ENCODE assay signal across 15 cellular contexts in genomic region chr17:36920032-36921000, GRCh38. TPM values are rescaled to one million over a fixed set of nuclear protein-coding genes. Genes with fewer than 3 reads are reported as not detected.
DNase-seq lines count a peak whose midpoint lies in the region; ATAC-seq and TF ChIP-seq lines count a peak whose summit lies in the region.
"Had no signal": no experiment of that assay in that cellular context is flagged by ENCODE, and none has a peak within 500 bp of the region (broad histone marks: within the 10 kb centered on the region; RNA-seq: fewer than 3 reads in every experiment).

No MANE protein-coding gene starts in this region.

- H3K27me3 Mint-ChIP-seq in HFFc6 (ENCODE audit: insufficient read depth), result peaks cover 42% of the 10 kb centered on the region
- H3K27me3 Mint-ChIP-seq in activated T-helper 2 cell treated with anti-CD3 and anti-CD28 coated beads, Interferon-gamma antibody, Interleukin-2, Interleukin-4, amounts not matched to agents 10 μg/mL and 5 μg/mL and 100 μg/mL, durations not matched to agents 14 hours and 24 hours and 36 hours (ENCODE audit: low read depth), result peaks cover 2% of the 10 kb centered on the region

- no peak for TF ChIP-seq POLR2A in testis (IDR thresholded peaks at IDR 0.05)

- H3K27ac ChIP-seq in lower lobe of right lung (no peak overlapping the region), testis (no peak overlapping the region), coronary artery (no peak overlapping the region)
- H3K27ac ChIP-seq: left ventricle myocardium inferior had no signal

- intact Hi-C loops in activated T-helper 2 cell treated with anti-CD3 and anti-CD28 coated beads, Interferon-gamma antibody, Interleukin-2, Interleukin-4, amounts not matched to agents 10 μg/mL and 5 μg/mL and 100 μg/mL, durations not matched to agents 14 hours and 24 hours and 36 hours (cut with micrococcal nuclease), result loop anchor here (5.0 to 10.0 kb wide), 2 partner anchors 66 to 293 kb away; no protein-coding TSS in a partner anchor
- intact Hi-C loops in lower lobe of right lung (cut with DNase I) (no loop called here), testis (cut with DNase I; ENCODE audit: low total_unique reads) (no loop called here)

- H3K9me3 ChIP-seq in lower lobe of right lung, result no peaks in the 10 kb centered on the region
- no peaks in the 10 kb centered on the region for H3K9me3 ChIP-seq in testis
- H3K9me3 ChIP-seq: left ventricle myocardium inferior had no signal

- in situ Hi-C loops in ACHN (cut with HindIII; ENCODE audit: low pct_ligation_motif_present, low pct_unique_long_range_greater_than_20kb, low sequenced_read_pairs), result no loop called here

- H3K9me3 Mint-ChIP-seq in HFFc6, result no peaks in the 10 kb centered on the region
- H3K9me3 Mint-ChIP-seq in activated T-helper 2 cell treated with anti-CD3 and anti-CD28 coated beads, Interferon-gamma antibody, Interleukin-2, Interleukin-4, amounts not matched to agents 10 μg/mL and 5 μg/mL and 100 μg/mL, durations not matched to agents 14 hours and 24 hours and 36 hours, result no peaks in the 10 kb centered on the region

- H3K4me1 ChIP-seq in lower lobe of right lung, result no peaks in the 10 kb centered on the region
- H3K4me1 ChIP-seq in testis, result no peaks in the 10 kb centered on the region
- H3K4me1 ChIP-seq: left ventricle myocardium inferior had no signal

- ATAC-seq in lower lobe of right lung, result no peak

- peak; percentile 84 for DNase-seq in ACHN
- no peak for DNase-seq in HFFc6
- no peak for DNase-seq in activated T-helper 2 cell treated with anti-CD3 and anti-CD28 coated beads, Interferon-gamma antibody, Interleukin-2, Interleukin-4, amounts not matched to agents 10 μg/mL and 5 μg/mL and 100 μg/mL, durations not matched to agents 14 hours and 24 hours and 36 hours (ENCODE audit: low spot score)
- DNase-seq in kidney epithelial cell (ENCODE audit: low read depth), result peak; percentile 75
- DNase-seq in lower lobe of right lung, result no peak
- no peak for DNase-seq in testis
- no peak for DNase-seq in NCI-H748 (lab: John Stamatoyannopoulos, UW; ENCODE audit: unreplicated experiment)
- no peak for DNase-seq in coronary artery (ENCODE audit: low spot score)
- DNase-seq: CD4-positive, CD25-positive, alpha-beta regulatory T cell; left ventricle myocardium inferior; NCI-H748 treated with DMSO at 0.1 percent for 48 hours; T1000 had no signal

- TF ChIP-seq CTCF in HFFc6 (IDR thresholded peaks at IDR 0.05) (no peak), kidney epithelial cell (IDR thresholded peaks at IDR 0.05; ENCODE audit: insufficient read depth, low read length, poor library complexity, severe bottlenecking) (no peak), lower lobe of right lung (IDR thresholded peaks at IDR 0.05) (no peak), testis (IDR thresholded peaks at IDR 0.05) (no peak), coronary artery (IDR thresholded peaks at IDR 0.05) (no peak)

- H3K4me3 Mint-ChIP-seq in HFFc6, result peak overlapping the region; percentile 5; the same call in 1 of the 2 replicates
- no peak overlapping the region for H3K4me3 Mint-ChIP-seq in activated T-helper 2 cell treated with anti-CD3 and anti-CD28 coated beads, Interferon-gamma antibody, Interleukin-2, Interleukin-4, amounts not matched to agents 10 μg/mL and 5 μg/mL and 100 μg/mL, durations not matched to agents 14 hours and 24 hours and 36 hours (ENCODE audit: low read depth)
- H3K4me3 Mint-ChIP-seq: CD4-positive, CD25-positive, alpha-beta regulatory T cell had no signal

- H3K4me3 ChIP-seq in kidney epithelial cell (ENCODE audit: low read depth, low read length), result no peak overlapping the region
- H3K4me3 ChIP-seq in lower lobe of right lung, result no peak overlapping the region
- no peak overlapping the region for H3K4me3 ChIP-seq in testis
- H3K4me3 ChIP-seq in coronary artery, result no peak overlapping the region
- H3K4me3 ChIP-seq: GM12878, left ventricle myocardium inferior had no signal

- H3K36me3 ChIP-seq in kidney epithelial cell (ENCODE audit: control insufficient read depth, insufficient read depth, low read length), result no peaks in the 10 kb centered on the region
- no peaks in the 10 kb centered on the region for H3K36me3 ChIP-seq in lower lobe of right lung
- no peaks in the 10 kb centered on the region for H3K36me3 ChIP-seq in testis (ENCODE audit: low read depth, missing control alignments)
- H3K36me3 ChIP-seq: left ventricle myocardium inferior had no signal

- H3K27me3 ChIP-seq in kidney epithelial cell (ENCODE audit: control insufficient read depth, insufficient read depth, low read length), result no peaks in the 10 kb centered on the region
- H3K27me3 ChIP-seq in lower lobe of right lung (ENCODE audit: low read depth), result peaks cover 62% of the 10 kb centered on the region
- H3K27me3 ChIP-seq in testis, result no peaks in the 10 kb centered on the region

- no peak overlapping the region; the same call in 1 of the 2 replicates for H3K27ac Mint-ChIP-seq in HFFc6
- peak overlapping the region; percentile 7 for H3K27ac Mint-ChIP-seq in activated T-helper 2 cell treated with anti-CD3 and anti-CD28 coated beads, Interferon-gamma antibody, Interleukin-2, Interleukin-4, amounts not matched to agents 10 μg/mL and 5 μg/mL and 100 μg/mL, durations not matched to agents 14 hours and 24 hours and 36 hours

- H3K36me3 Mint-ChIP-seq in HFFc6 (ENCODE audit: low read depth), result no peaks in the 10 kb centered on the region
- H3K36me3 Mint-ChIP-seq in activated T-helper 2 cell treated with anti-CD3 and anti-CD28 coated beads, Interferon-gamma antibody, Interleukin-2, Interleukin-4, amounts not matched to agents 10 μg/mL and 5 μg/mL and 100 μg/mL, durations not matched to agents 14 hours and 24 hours and 36 hours (ENCODE audit: low read depth), result no peaks in the 10 kb centered on the region
- H3K36me3 Mint-ChIP-seq: CD4-positive, CD25-positive, alpha-beta regulatory T cell had no signal

- peaks cover 15% of the 10 kb centered on the region; the same call in 1 of the 2 replicates for H3K4me1 Mint-ChIP-seq in HFFc6 (ENCODE audit: low read depth)
- H3K4me1 Mint-ChIP-seq in activated T-helper 2 cell treated with anti-CD3 and anti-CD28 coated beads, Interferon-gamma antibody, Interleukin-2, Interleukin-4, amounts not matched to agents 10 μg/mL and 5 μg/mL and 100 μg/mL, durations not matched to agents 14 hours and 24 hours and 36 hours (ENCODE audit: low read depth), result peaks cover 20% of the 10 kb centered on the region

- 58 to 64% methylated on average over 18 of the region's 18 CpGs for WGBS in testis, 2 donors

RNA-seq across cellular contexts. Expression of gene LHX1, which starts 17.0 kb away (rescaled TPM):
- total RNA-seq in HFFc6 (2021; fragmentation: NEBNext Ultra II Directional; extraction: Animal tissue kit (Norgen Biotek cat#: 25700)), result under 1 TPM in 1 of 6 experiments, not detected in 5; 0.13 TPM
- total RNA-seq in activated T-helper 2 cell treated with anti-CD3 and anti-CD28 coated beads, Interferon-gamma antibody, Interleukin-2, Interleukin-4, amounts not matched to agents 10 μg/mL and 5 μg/mL and 100 μg/mL, durations not matched to agents 14 hours and 24 hours and 36 hours, result 0.23 and 0.37 TPM in 2 replicates
- total RNA-seq in kidney epithelial cell (39.2 and 44.3 TPM in 2 replicates), lower lobe of right lung (not detected), testis (under 1 TPM; 0.06 to 0.39 TPM)
- polyA plus RNA-seq in testis (ENCODE audit: insufficient read depth, low read depth, low replicate concordance), result 0.51 TPM
- total RNA-seq: CD4-positive, CD25-positive, alpha-beta regulatory T cell; GM12878; left ventricle myocardium inferior; skeletal muscle tissue had no signal
- polyA plus RNA-seq: esophagus, GM12878 had no signal

RNA-seq across cellular contexts. Expression of gene AATF, which starts 28.4 kb away (rescaled TPM):
- 10 to 100 TPM; 45.1 to 57.1 (median 52.7) TPM for total RNA-seq in HFFc6 (2021; fragmentation: NEBNext Ultra II Directional; extraction: Animal tissue kit (Norgen Biotek cat#: 25700))
- total RNA-seq in activated T-helper 2 cell treated with anti-CD3 and anti-CD28 coated beads, Interferon-gamma antibody, Interleukin-2, Interleukin-4, amounts not matched to agents 10 μg/mL and 5 μg/mL and 100 μg/mL, durations not matched to agents 14 hours and 24 hours and 36 hours, result 101 and 107 TPM in 2 replicates
- total RNA-seq in kidney epithelial cell, result 43.4 and 54.5 TPM in 2 replicates
- 39.6 TPM for total RNA-seq in lower lobe of right lung
- 10 to 100 TPM; 38.7 to 39.5 TPM for total RNA-seq in testis
- polyA plus RNA-seq in testis (ENCODE audit: insufficient read depth, low read depth, low replicate concordance), result 57.9 TPM

Comparison
In these comparisons a context has a peak if more than half of its experiments do, and no peak if none do; other contexts are left out.
1. DNase-seq: peak in ACHN (single experiment) and kidney epithelial cell (single experiment); none in HFFc6 (single experiment), activated T-helper 2 cell treated with anti-CD3 and anti-CD28 coated beads, Interferon-gamma antibody, Interleukin-2, Interleukin-4, amounts not matched to agents 10 μg/mL and 5 μg/mL and 100 μg/mL, durations not matched to agents 14 hours and 24 hours and 36 hours (single experiment), lower lobe of right lung (single experiment), testis (single experiment), NCI-H748 (single experiment) and coronary artery (single experiment).
2. RNA of gene LHX1, which starts 17.0 kb away (total RNA-seq): 39.2 to 44.3 TPM in kidney epithelial cell; 0.06 to 0.39 TPM in testis, 0.23 to 0.37 TPM in activated T-helper 2 cell treated with anti-CD3 and anti-CD28 coated beads, Interferon-gamma antibody, Interleukin-2, Interleukin-4, amounts not matched to agents 10 μg/mL and 5 μg/mL and 100 μg/mL, durations not matched to agents 14 hours and 24 hours and 36 hours, 0.13 TPM in HFFc6 and not detected in lower lobe of right lung (single experiment); every median in the first group is over 10 times any median in the second.